In genomic region chr9:90830977-90831376, GRCh38 we compare ENCODE assay signal across 14 cellular contexts. TPM values are rescaled to one million over a fixed set of nuclear protein-coding genes. Genes with fewer than 3 reads are reported as not detected.
A peak's percentile ranks its signal among the peaks of the same experiment; 100 is the strongest.
DNase-seq lines count a peak whose midpoint lies in the region; ATAC-seq and TF ChIP-seq lines count a peak whose summit lies in the region.
"Had no signal": no experiment of that assay in that cellular context is flagged by ENCODE, and none has a peak within 500 bp of the region (broad histone marks: within the 10 kb centered on the region; RNA-seq: fewer than 3 reads in every experiment).

No MANE protein-coding gene starts in this region.

- peak overlapping the region; percentile 54 to 87 (median 87) for H3K27ac Mint-ChIP-seq in IgD-negative memory B cell
- peak overlapping the region; percentile 96 for H3K27ac Mint-ChIP-seq in activated B cell treated with CpG ODN at 0.5 μM for 24 hours

- TF ChIP-seq CTCF in activated B cell treated with CpG ODN at 0.5 μM for 24 hours (IDR thresholded peaks at IDR 0.05): no peak

- CTCF ChIA-PET in activated B cell treated with CpG ODN at 0.5 μM for 24 hours (lab: Charles Lee): interaction anchor here (1.0 kb wide), 1 partner anchor 57 kb away, joined by 4 read pairs; no protein-coding TSS in a partner anchor

- H3K27me3 Mint-ChIP-seq in IgD-negative memory B cell: no peaks in the 10 kb centered on the region
- H3K27me3 Mint-ChIP-seq in activated B cell treated with CpG ODN at 0.5 μM for 24 hours: no peaks in the 10 kb centered on the region

- DNase-seq in activated B cell treated with CpG ODN at 0.5 μM for 24 hours (peak; percentile 45), SHP77 (lab: John Stamatoyannopoulos, UW) (no peak), LoVo (ENCODE audit: low spot score) (no peak)
- no peak for DNase-seq in activated CD4-positive, alpha-beta T cell treated with anti-CD3 and anti-CD28 coated beads, Interleukin-2, amount 50 U/mL, for 48 hours
- DNase-seq: glutamatergic neuron, GM23248, spleen, SW 1271 had no signal

- peak; percentile 34 for ATAC-seq in GM18867 (IDR thresholded peaks at IDR 0.05; ENCODE audit: unreplicated experiment)
- ATAC-seq in GM21576 (IDR thresholded peaks at IDR 0.05; ENCODE audit: unreplicated experiment): peak; percentile 40
- peak; percentile 65 for ATAC-seq in activated B cell treated with CpG ODN at 0.5 μM for 24 hours (ENCODE audit: low read depth)
- ATAC-seq in HG03045 (IDR thresholded peaks at IDR 0.05; ENCODE audit: unreplicated experiment): no peak
- ATAC-seq: K562 had no signal

- H3K4me3 Mint-ChIP-seq in IgD-negative memory B cell: peak overlapping the region; percentile 81 to 86 (median 84)
- H3K4me3 Mint-ChIP-seq in activated B cell treated with CpG ODN at 0.5 μM for 24 hours: peak overlapping the region; percentile 87

- H3K36me3 Mint-ChIP-seq in IgD-negative memory B cell: peaks cover 5% of the 10 kb centered on the region
- H3K36me3 Mint-ChIP-seq in activated B cell treated with CpG ODN at 0.5 μM for 24 hours (ENCODE audit: low read depth): peaks cover 58% of the 10 kb centered on the region

- POLR2A ChIA-PET in activated B cell treated with CpG ODN at 0.5 μM for 24 hours (lab: Charles Lee): interaction anchor here (0.7 to 10.1 kb wide), 9 partner anchors 8 to 663 kb away, joined by 3 to 102 read pairs (median 4); partner anchors contain the start of gene SYK

- H3K4me1 Mint-ChIP-seq in IgD-negative memory B cell (peaks cover 64 to 81% (median 71%) of the 10 kb centered on the region in 3 donors), activated B cell treated with CpG ODN at 0.5 μM for 24 hours (peaks cover 99% of the 10 kb centered on the region)

- H3K9me3 Mint-ChIP-seq in IgD-negative memory B cell (no peaks in the 10 kb centered on the region), activated B cell treated with CpG ODN at 0.5 μM for 24 hours (no peaks in the 10 kb centered on the region)

- intact Hi-C loops in activated B cell treated with CpG ODN at 0.5 μM for 24 hours (cut with micrococcal nuclease): loop anchor here (1.0 to 2.0 kb wide), 2 partner anchors 9 to 50 kb away; no protein-coding TSS in a partner anchor

RNA-seq across cellular contexts. Expression of gene SYK, which starts 29.4 kb away (rescaled TPM):
- polyA plus RNA-seq in IgD-negative memory B cell: 314 TPM
- total RNA-seq in activated B cell treated with CpG ODN at 0.5 μM for 24 hours: 222 and 237 TPM in 2 replicates
- total RNA-seq: cardiac muscle cell, GM23248 had no signal
- polyA plus RNA-seq: cardiac muscle cell, GM23248 had no signal
